ENCODE assay signal across 9 cellular contexts in genomic region chr10:110859947-110860376, GRCh38. TPM values are rescaled to one million over a fixed set of nuclear protein-coding genes. Genes with fewer than 3 reads are reported as not detected.
A peak's percentile ranks its signal among the peaks of the same experiment; 100 is the strongest.
DNase-seq lines count a peak whose midpoint lies in the region; ATAC-seq and TF ChIP-seq lines count a peak whose summit lies in the region.
"Had no signal": no experiment of that assay in that cellular context is flagged by ENCODE, and none has a peak within 500 bp of the region (broad histone marks: within the 10 kb centered on the region; RNA-seq: fewer than 3 reads in every experiment).

No MANE protein-coding gene starts in this region.

- H3K36me3 Mint-ChIP-seq in activated CD4-positive, alpha-beta T cell treated with anti-CD3 and anti-CD28 coated beads for 36 hours (ENCODE audit: low read depth), result peaks cover 17% of the 10 kb centered on the region
- no peaks in the 10 kb centered on the region for H3K36me3 Mint-ChIP-seq in activated T-helper 17 cell treated with anti-CD3 and anti-CD28 coated beads, Interleukin-2, amount 50 U/mL, for 72 hours (ENCODE audit: low read depth)

- no peak overlapping the region for H3K4me3 ChIP-seq in thyroid gland (replicated peaks in 1 of 3)

- peaks cover 44% of the 10 kb centered on the region in 2 donors for H3K4me1 ChIP-seq in thyroid gland

- no peaks in the 10 kb centered on the region for H3K27me3 ChIP-seq in thyroid gland

- H3K9me3 ChIP-seq in thyroid gland, result no peaks in the 10 kb centered on the region

- intact Hi-C loops in activated CD4-positive, alpha-beta T cell treated with anti-CD3 and anti-CD28 coated beads for 36 hours (cut with DNase I, micrococcal nuclease), result no loop called here
- intact Hi-C loops in thyroid gland (cut with DNase I), result no loop called here

- no peaks in the 10 kb centered on the region for H3K36me3 ChIP-seq in thyroid gland

- CTCF ChIA-PET in activated CD4-positive, alpha-beta T cell treated with anti-CD3 and anti-CD28 coated beads for 36 hours (lab: Charles Lee), result interaction anchor here (0.8 kb wide), 1 partner anchor 19 kb away, joined by 3 read pairs; no protein-coding TSS in a partner anchor

- H3K9me3 Mint-ChIP-seq in activated CD4-positive, alpha-beta T cell treated with anti-CD3 and anti-CD28 coated beads for 36 hours (ENCODE audit: low read depth), result peaks cover 7% of the 10 kb centered on the region
- H3K9me3 Mint-ChIP-seq in activated T-helper 17 cell treated with anti-CD3 and anti-CD28 coated beads, Interleukin-2, amount 50 U/mL, for 72 hours, result peaks cover 4% of the 10 kb centered on the region

- no peaks in the 10 kb centered on the region for H3K27me3 Mint-ChIP-seq in activated CD4-positive, alpha-beta T cell treated with anti-CD3 and anti-CD28 coated beads for 36 hours
- H3K27me3 Mint-ChIP-seq in activated T-helper 17 cell treated with anti-CD3 and anti-CD28 coated beads, Interleukin-2, amount 50 U/mL, for 72 hours, result no peaks in the 10 kb centered on the region

- POLR2A ChIA-PET in activated CD4-positive, alpha-beta T cell treated with anti-CD3 and anti-CD28 coated beads for 36 hours (lab: Charles Lee), result interaction anchor here (0.6 to 1.4 kb wide), 2 partner anchors 11 to 58 kb away, joined by 3 read pairs; partner anchors contain the start of gene PDCD4

- DNase-seq in activated CD4-positive, alpha-beta T cell treated with anti-CD3 and anti-CD28 coated beads for 36 hours, result no peak
- DNase-seq in activated CD4-positive, alpha-beta T cell treated with anti-CD3 and anti-CD28 coated beads for 4 hours, result no peak
- peak; percentile 91 for DNase-seq in iris pigment epithelial cell (ENCODE audit: low read depth)
- DNase-seq in thyroid gland, result no peak
- DNase-seq in NCI-H526 treated with DMSO at 0.1 percent for 48 hours (lab: John Stamatoyannopoulos, UW), result no peak
- no peak for DNase-seq in cerebellar nuclear complex (lab: John Stamatoyannopoulos, UW)
- DNase-seq: NCI-H1105 had no signal

- peak overlapping the region; percentile 57 to 66 (median 58) for H3K27ac ChIP-seq in thyroid gland

- H3K4me3 Mint-ChIP-seq in activated CD4-positive, alpha-beta T cell treated with anti-CD3 and anti-CD28 coated beads for 36 hours, result no peak overlapping the region
- peak overlapping the region; percentile 90 for H3K4me3 Mint-ChIP-seq in activated T-helper 17 cell treated with anti-CD3 and anti-CD28 coated beads, Interleukin-2, amount 50 U/mL, for 72 hours

- no peak for TF ChIP-seq CTCF in thyroid gland (IDR thresholded peaks at IDR 0.05)

- TF ChIP-seq POLR2A in thyroid gland (IDR thresholded peaks at IDR 0.05), result no peak

- no peak for ATAC-seq in activated CD4-positive, alpha-beta T cell treated with anti-CD3 and anti-CD28 coated beads for 36 hours
- no peak for ATAC-seq in activated T-helper 17 cell treated with anti-CD3 and anti-CD28 coated beads, Interleukin-2, amount 50 U/mL, for 72 hours (replicated peaks)
- no peak for ATAC-seq in HG03095 (IDR thresholded peaks at IDR 0.05; ENCODE audit: unreplicated experiment)

- H3K27ac Mint-ChIP-seq in activated CD4-positive, alpha-beta T cell treated with anti-CD3 and anti-CD28 coated beads for 36 hours, result peak overlapping the region; percentile 84
- H3K27ac Mint-ChIP-seq in activated T-helper 17 cell treated with anti-CD3 and anti-CD28 coated beads, Interleukin-2, amount 50 U/mL, for 72 hours, result peak overlapping the region; percentile 97

- 32 to 34% methylated on average over 1 of the region's 1 CpG for WGBS in thyroid gland, 2 donors

- peaks cover 86% of the 10 kb centered on the region for H3K4me1 Mint-ChIP-seq in activated CD4-positive, alpha-beta T cell treated with anti-CD3 and anti-CD28 coated beads for 36 hours
- peaks cover 57% of the 10 kb centered on the region for H3K4me1 Mint-ChIP-seq in activated T-helper 17 cell treated with anti-CD3 and anti-CD28 coated beads, Interleukin-2, amount 50 U/mL, for 72 hours

RNA-seq across cellular contexts. Expression of gene PDCD4, which starts 11.8 kb away (rescaled TPM):
- total RNA-seq in activated CD4-positive, alpha-beta T cell treated with anti-CD3 and anti-CD28 coated beads for 36 hours, result 100 to 1,000 TPM in 1 of 2 experiments, 10 to 100 TPM in 1; 69.8 to 125 TPM
- total RNA-seq in activated T-helper 17 cell treated with anti-CD3 and anti-CD28 coated beads, Interleukin-2, amount 50 U/mL, for 72 hours, result 100 to 1,000 TPM in 1 of 2 donors, 10 to 100 TPM in 1; 59.0 to 140 TPM
- total RNA-seq in thyroid gland, result 100 to 1,000 TPM; 188 to 340 (median 256) TPM

RNA-seq across cellular contexts. Expression of gene BBIP1, which starts 59.0 kb away (rescaled TPM):
- total RNA-seq in activated CD4-positive, alpha-beta T cell treated with anti-CD3 and anti-CD28 coated beads for 36 hours, result 10 to 100 TPM; 34.3 to 48.8 TPM
- total RNA-seq in activated T-helper 17 cell treated with anti-CD3 and anti-CD28 coated beads, Interleukin-2, amount 50 U/mL, for 72 hours, result 10 to 100 TPM; 24.1 to 40.0 TPM
- 10 to 100 TPM; 27.3 to 48.4 (median 34.1) TPM for total RNA-seq in thyroid gland

RNA-seq across cellular contexts. Expression of gene SHOC2, which starts 59.4 kb away (rescaled TPM):
- 10 to 100 TPM; 31.3 to 40.4 TPM for total RNA-seq in activated CD4-positive, alpha-beta T cell treated with anti-CD3 and anti-CD28 coated beads for 36 hours
- total RNA-seq in activated T-helper 17 cell treated with anti-CD3 and anti-CD28 coated beads, Interleukin-2, amount 50 U/mL, for 72 hours, result 10 to 100 TPM; 38.3 to 39.6 TPM
- total RNA-seq in thyroid gland, result 10 to 100 TPM; 62.2 to 96.2 (median 71.1) TPM
